11 cellular contexts compared by ENCODE assay signal in genomic region chr17:47686661-47687327, GRCh38. TPM values are rescaled to one million over a fixed set of nuclear protein-coding genes. Genes with fewer than 3 reads are reported as not detected.
A peak's percentile ranks its signal among the peaks of the same experiment; 100 is the strongest.
DNase-seq lines count a peak whose midpoint lies in the region; ATAC-seq, FAIRE-seq and TF ChIP-seq lines count a peak whose summit lies in the region.
"Had no signal": no experiment of that assay in that cellular context is flagged by ENCODE, and none has a peak within 500 bp of the region (broad histone marks: within the 10 kb centered on the region; RNA-seq: fewer than 3 reads in every experiment).

No MANE protein-coding gene starts in this region.

- H3K27me3 ChIP-seq in hepatocyte, result no peaks in the 10 kb centered on the region
- H3K27me3 ChIP-seq in stomach, result no peaks in the 10 kb centered on the region
- no peaks in the 10 kb centered on the region for H3K27me3 ChIP-seq in small intestine (ENCODE audit: control insufficient read depth in 2 of 2, insufficient read depth in 2 of 2, low read length in 2 of 2)
- H3K27me3 ChIP-seq: ascending aorta, sigmoid colon, upper lobe of right lung had no signal

- H3K36me3 Mint-ChIP-seq in activated naive CD4-positive, alpha-beta T cell treated with anti-CD3 and anti-CD28 coated beads, Interleukin-2, amount 50 U/mL, for 24 hours, result peaks cover 18% of the 10 kb centered on the region
- peaks cover 36% of the 10 kb centered on the region for H3K36me3 Mint-ChIP-seq in T-cell

- H3K9me2 ChIP-seq in hepatocyte (replicated peaks; ENCODE audit: insufficient read depth), result no peaks in the 10 kb centered on the region

- H2AFZ ChIP-seq in hepatocyte, result no peak overlapping the region

- H3K27ac Mint-ChIP-seq in activated naive CD4-positive, alpha-beta T cell treated with anti-CD3 and anti-CD28 coated beads, Interleukin-2, amount 50 U/mL, for 24 hours, result peak overlapping the region; percentile 55
- peak overlapping the region; percentile 28 to 74 for H3K27ac Mint-ChIP-seq in T-cell

- ATAC-seq in T-cell (replicated peaks in 1 of 4), result no peak

- no peaks in the 10 kb centered on the region for H3K9me3 ChIP-seq in hepatocyte (ENCODE audit: low read depth)
- no peaks in the 10 kb centered on the region for H3K9me3 ChIP-seq in stomach
- H3K9me3 ChIP-seq in small intestine (ENCODE audit: control insufficient read depth, low read depth), result no peaks in the 10 kb centered on the region
- H3K9me3 ChIP-seq: ascending aorta, sigmoid colon, upper lobe of right lung had no signal

- CTCF ChIA-PET in T-cell (lab: Charles Lee), result interaction anchor here in 1 of 2 donors (1.1 kb wide), 1 partner anchor 11 kb away, joined by 3 read pairs; no protein-coding TSS in a partner anchor

- no peak for TF ChIP-seq CTCF in hepatocyte (IDR thresholded peaks at IDR 0.05; ENCODE audit: poor library complexity)
- no peak for TF ChIP-seq CTCF in stomach (IDR thresholded peaks at IDR 0.05)
- no peak for TF ChIP-seq CTCF in GM10266 (IDR thresholded peaks at IDR 0.05; ENCODE audit: control insufficient read depth, insufficient read depth, low read depth, missing control alignments)

- no peaks in the 10 kb centered on the region for H3K27me3 Mint-ChIP-seq in activated naive CD4-positive, alpha-beta T cell treated with anti-CD3 and anti-CD28 coated beads, Interleukin-2, amount 50 U/mL, for 24 hours
- no peaks in the 10 kb centered on the region for H3K27me3 Mint-ChIP-seq in T-cell

- H3K4me3 ChIP-seq in hepatocyte (no peak overlapping the region), stomach (no peak overlapping the region), small intestine (ENCODE audit: low read depth in 1 of 2, low read length in 2 of 2) (no peak overlapping the region)
- H3K4me3 ChIP-seq: ascending aorta, sigmoid colon, upper lobe of right lung had no signal

- H3K27ac ChIP-seq in hepatocyte, result peak overlapping the region; percentile 1
- H3K27ac ChIP-seq in stomach, result peak overlapping the region in 3 of 5 donors; percentile 26 to 65 (median 52)
- no peak overlapping the region for H3K27ac ChIP-seq in small intestine (ENCODE audit: low read depth in 1 of 2, low read length in 1 of 2)
- H3K27ac ChIP-seq: ascending aorta, upper lobe of right lung had no signal

- no peaks in the 10 kb centered on the region for H3K79me2 ChIP-seq in hepatocyte

- no peak overlapping the region for H3K4me3 Mint-ChIP-seq in activated naive CD4-positive, alpha-beta T cell treated with anti-CD3 and anti-CD28 coated beads, Interleukin-2, amount 50 U/mL, for 24 hours
- H3K4me3 Mint-ChIP-seq in T-cell, result no peak overlapping the region

- POLR2A ChIA-PET in T-cell (lab: Charles Lee), result no interaction called here

- peaks cover 2% of the 10 kb centered on the region for H3K4me1 Mint-ChIP-seq in activated naive CD4-positive, alpha-beta T cell treated with anti-CD3 and anti-CD28 coated beads, Interleukin-2, amount 50 U/mL, for 24 hours
- peaks cover 0 to 1% (median 1%) of the 10 kb centered on the region in 3 donors for H3K4me1 Mint-ChIP-seq in T-cell

- DNase-seq in activated naive CD4-positive, alpha-beta T cell treated with Interleukin-2 at 50 U/mL for 16 hours, result no peak
- no peak for DNase-seq in T-cell
- DNase-seq in hepatocyte (ENCODE audit: low spot score), result no peak
- no peak for DNase-seq in stomach
- no peak for DNase-seq in Kasumi-1 (lab: John Stamatoyannopoulos, UW)
- no peak for DNase-seq in small intestine
- DNase-seq in GM10266 (ENCODE audit: extremely low spot score), result no peak
- DNase-seq: sigmoid colon, upper lobe of right lung had no signal

- H3K4me2 ChIP-seq in hepatocyte, result no peak overlapping the region

- no peaks in the 10 kb centered on the region for H3K9me3 Mint-ChIP-seq in activated naive CD4-positive, alpha-beta T cell treated with anti-CD3 and anti-CD28 coated beads, Interleukin-2, amount 50 U/mL, for 24 hours
- no peaks in the 10 kb centered on the region for H3K9me3 Mint-ChIP-seq in T-cell

- no peaks in the 10 kb centered on the region for H4K20me1 ChIP-seq in hepatocyte (ENCODE audit: insufficient read depth, poor library complexity, severe bottlenecking)

- no peak for FAIRE-seq in small intestine (lab: Jason Lieb, UNC)

- no peaks in the 10 kb centered on the region for H3K4me1 ChIP-seq in hepatocyte (ENCODE audit: insufficient read depth)
- H3K4me1 ChIP-seq in stomach, result peaks cover 0 to 29% (median 17%) of the 10 kb centered on the region in 4 donors
- no peaks in the 10 kb centered on the region for H3K4me1 ChIP-seq in small intestine (ENCODE audit: control insufficient read depth in 2 of 2, insufficient read depth in 1 of 2, low read depth in 1 of 2, low read length in 1 of 2)
- H3K4me1 ChIP-seq: ascending aorta had no signal

- intact Hi-C loops in stomach (cut with DNase I; ENCODE audit: low total_unique reads), result no loop called here

- WGBS in hepatocyte (ENCODE audit: low lambda C conversion rate, missing lambda C conversion rate), result 80% methylated on average over 7 of the region's 7 CpGs
- WGBS in stomach, 5 donors, result 71 to 78% (median 76%) methylated on average over 7 of the region's 7 CpGs
- 78 to 83% (median 81%) methylated on average over 7 of the region's 7 CpGs for WGBS in small intestine, 3 donors

- no peaks in the 10 kb centered on the region for H3K36me3 ChIP-seq in hepatocyte (replicated peaks; ENCODE audit: insufficient read depth, low read depth)
- peaks cover 10 to 44% (median 35%) of the 10 kb centered on the region in 4 donors for H3K36me3 ChIP-seq in stomach
- peaks cover under 1 to 12% of the 10 kb centered on the region in 2 donors for H3K36me3 ChIP-seq in small intestine (ENCODE audit: control insufficient read depth in 2 of 2, insufficient read depth in 2 of 2, low read length in 2 of 2)

- no peak for TF ChIP-seq POLR2A in stomach (IDR thresholded peaks at IDR 0.05)

- no peak for TF ChIP-seq EP300 in stomach (IDR thresholded peaks at IDR 0.05)

RNA-seq across cellular contexts. Expression of gene TBKBP1, which starts 7.2 kb away (rescaled TPM):
- 10 to 100 TPM in 1 of 5 donors, 1 to 10 TPM in 4; 4.5 to 20.5 (median 7.2) TPM for total RNA-seq in T-cell
- 15.5 and 17.8 TPM in 2 replicates for total RNA-seq in hepatocyte
- 5.6 and 7.5 TPM in 2 replicates for polyA plus RNA-seq in hepatocyte
- total RNA-seq in stomach, result 10 to 100 TPM in 1 of 5 donors, 1 to 10 TPM in 4; 2.9 to 14.3 (median 6.7) TPM
- polyA plus RNA-seq in stomach, result 10 to 100 TPM in 1 of 3 donors, 1 to 10 TPM in 2; 5.4 to 11.5 (median 5.8) TPM
- 1 to 10 TPM in 2 of 3 donors, under 1 TPM in 1; 0.22 to 5.5 (median 3.5) TPM for polyA plus RNA-seq in small intestine

RNA-seq across cellular contexts. Expression of gene KPNB1, which starts 37.1 kb away (rescaled TPM):
- total RNA-seq in T-cell, result 100 to 1,000 TPM; 216 to 262 (median 240) TPM
- 174 and 194 TPM in 2 replicates for total RNA-seq in hepatocyte
- 56.8 and 59.5 TPM in 2 replicates for polyA plus RNA-seq in hepatocyte
- 100 to 1,000 TPM; 155 to 669 (median 198) TPM for total RNA-seq in stomach
- 10 to 100 TPM; 32.5 to 49.9 (median 33.6) TPM for polyA plus RNA-seq in stomach
- polyA plus RNA-seq in small intestine, result 10 to 100 TPM; 25.9 to 82.4 (median 27.1) TPM

RNA-seq across cellular contexts. Expression of gene TBX21, which starts 46.2 kb away (rescaled TPM):
- 10 to 100 TPM in 4 of 5 donors, 1 to 10 TPM in 1; 7.9 to 37.3 (median 20.8) TPM for total RNA-seq in T-cell
- not detected in 2 replicates for total RNA-seq in hepatocyte
- not detected in 2 replicates for polyA plus RNA-seq in hepatocyte
- total RNA-seq in stomach, result under 1 TPM in 2 of 5 donors, not detected in 3; 0.29 to 0.55 TPM
- under 1 TPM; 0.10 to 0.92 (median 0.31) TPM for polyA plus RNA-seq in stomach
- under 1 TPM; 0.27 to 0.45 (median 0.31) TPM for polyA plus RNA-seq in small intestine
- total RNA-seq: ascending aorta had no signal

Comparison
In these comparisons a context has a peak if more than half of its experiments do, and no peak if none do; other contexts are left out.
1. H3K27ac ChIP-seq: peak in hepatocyte (single experiment) and stomach (3 of 5); none in small intestine (0 of 2).